In genomic region chr12:125461831-125462230, GRCh38 we compare ENCODE assay signal across 38 cellular contexts.
"Had no signal": no experiment of that assay in that cellular context is flagged by ENCODE, and none has a peak within 500 bp of the region (broad histone marks: within the 10 kb centered on the region; RNA-seq: fewer than 3 reads in every experiment).

No MANE protein-coding gene starts in this region.

- H3K4me1 ChIP-seq: ascending aorta had no signal

- H3K27me3 ChIP-seq: ascending aorta, cardiac muscle cell had no signal

- H3K4me1 Mint-ChIP-seq: activated CD4-positive, alpha-beta memory T cell treated with anti-CD3 and anti-CD28 coated beads, Interleukin-2, amount 10 ng/mL, durations not matched to agents 7 days and 5 days; activated CD4-positive, alpha-beta T cell treated with anti-CD3 and anti-CD28 coated beads for 36 hours; activated CD4-positive, alpha-beta T cell treated with anti-CD3 and anti-CD28 coated beads, Interleukin-2, amount 10 ng/mL, durations not matched to agents 7 days and 5 days; activated CD8-positive, alpha-beta memory T cell treated with anti-CD3 and anti-CD28 coated beads, Interleukin-2, amount 10 ng/mL, durations not matched to agents 7 days and 5 days; activated naive CD4-positive, alpha-beta T cell treated with anti-CD3 and anti-CD28 coated beads, Interleukin-2, amount 10 ng/mL, durations not matched to agents 7 days and 5 days; activated naive CD4-positive, alpha-beta T cell treated with anti-CD3 and anti-CD28 coated beads, Interleukin-2, amount 50 U/mL, for 24 hours; activated naive CD8-positive, alpha-beta T cell treated with anti-CD3 and anti-CD28 coated beads, Interleukin-2, amount 10 ng/mL, durations not matched to agents 7 days and 5 days; activated naive CD8-positive, alpha-beta T cell treated with anti-CD3 and anti-CD28 coated beads, Interleukin-2, amount 50 U/mL, for 24 hours; central memory CD8-positive, alpha-beta T cell had no signal

- H3K36me3 Mint-ChIP-seq: activated CD8-positive, alpha-beta memory T cell treated with anti-CD3 and anti-CD28 coated beads, Interleukin-2, amount 10 ng/mL, durations not matched to agents 7 days and 5 days; activated naive CD4-positive, alpha-beta T cell treated with anti-CD3 and anti-CD28 coated beads, Interleukin-2, amount 10 ng/mL, durations not matched to agents 7 days and 5 days; activated naive CD4-positive, alpha-beta T cell treated with anti-CD3 and anti-CD28 coated beads, Interleukin-2, amount 50 U/mL, for 24 hours; activated naive CD8-positive, alpha-beta T cell; activated naive CD8-positive, alpha-beta T cell treated with anti-CD3 and anti-CD28 coated beads, Interleukin-2, amount 10 ng/mL, durations not matched to agents 7 days and 5 days; brain had no signal

- H3K9me3 Mint-ChIP-seq: activated CD4-positive, alpha-beta T cell treated with anti-CD3 and anti-CD28 coated beads, Interleukin-2, amount 10 ng/mL, durations not matched to agents 7 days and 5 days; activated naive CD4-positive, alpha-beta T cell treated with anti-CD3 and anti-CD28 coated beads, Interleukin-2, amount 10 ng/mL, durations not matched to agents 7 days and 5 days; activated naive CD4-positive, alpha-beta T cell treated with anti-CD3 and anti-CD28 coated beads, Interleukin-2, amount 50 U/mL, for 24 hours; activated naive CD8-positive, alpha-beta T cell treated with anti-CD3 and anti-CD28 coated beads, Interleukin-2, amount 10 ng/mL, durations not matched to agents 7 days and 5 days; activated naive CD8-positive, alpha-beta T cell treated with anti-CD3 and anti-CD28 coated beads, Interleukin-2, amount 50 U/mL, for 24 hours; activated T-cell treated with anti-CD3 and anti-CD28 coated beads, Interleukin-2, amount 50 U/mL, for 24 hours; activated T-helper 2 cell treated with anti-CD3 and anti-CD28 coated beads, Interferon-gamma antibody, Interleukin-2, Interleukin-4, amounts not matched to agents 10 μg/mL and 5 μg/mL and 100 μg/mL, durations not matched to agents 14 hours and 24 hours and 36 hours; T-helper 1 cell treated with Interleukin-12 subunit alpha and Interleukin-12 subunit beta and Interleukin-4 antibody, amounts not matched to agents 30 μg/mL and 1 μg/mL, for 36 hours; T-helper 2 cell treated with Interferon-gamma antibody and Interleukin-4, amounts not matched to agents 5 μg/mL and 100 μg/mL, for 36 hours had no signal

- H3K36me3 ChIP-seq: ascending aorta, cardiac muscle cell had no signal

- H3K4me3 ChIP-seq: ascending aorta, cardiac muscle cell had no signal

- H3K27ac ChIP-seq: ascending aorta, cardiac muscle cell, VCaP had no signal

- FAIRE-seq: bronchial epithelial cell, TTC549 had no signal

- H3K9me3 ChIP-seq: ascending aorta had no signal

- ATAC-seq: activated CD4-positive, alpha-beta T cell treated with anti-CD3 and anti-CD28 coated beads for 36 hours; activated CD4-positive, CD25-positive, alpha-beta regulatory T cell treated with anti-CD3 and anti-CD28 coated beads, Interleukin-2, amount 50 U/mL, for 24 hours; activated CD8-positive, alpha-beta memory T cell treated with anti-CD3 and anti-CD28 coated beads, Interleukin-2, amount 10 ng/mL, durations not matched to agents 7 days and 5 days; activated CD8-positive, alpha-beta T cell treated with anti-CD3 and anti-CD28 coated beads, Interleukin-2, amount 10 ng/mL, durations not matched to agents 7 days and 5 days; activated naive CD8-positive, alpha-beta T cell treated with anti-CD3 and anti-CD28 coated beads, Interleukin-2, amount 50 U/mL, for 24 hours had no signal

- DNase-seq: activated CD4-positive, alpha-beta memory T cell treated with anti-CD3 and anti-CD28 coated beads, Interleukin-2, amount 10 ng/mL, durations not matched to agents 7 days and 5 days; activated CD4-positive, alpha-beta T cell treated with anti-CD3 and anti-CD28 coated beads for 1 hour; activated CD4-positive, alpha-beta T cell treated with anti-CD3 and anti-CD28 coated beads for 36 hours; activated CD4-positive, alpha-beta T cell treated with anti-CD3 and anti-CD28 coated beads for 48 hours; activated CD4-positive, alpha-beta T cell treated with anti-CD3 and anti-CD28 coated beads, Interleukin-2, amount 10 ng/mL, durations not matched to agents 7 days and 5 days; activated CD4-positive, alpha-beta T cell treated with anti-CD3 and anti-CD28 coated beads, Interleukin-2, amount 50 U/mL, for 48 hours; activated CD4-positive, CD25-positive, alpha-beta regulatory T cell; activated CD8-positive, alpha-beta memory T cell treated with anti-CD3 and anti-CD28 coated beads for 24 hours; activated CD8-positive, alpha-beta memory T cell treated with anti-CD3 and anti-CD28 coated beads, Interleukin-2, amount 10 ng/mL, durations not matched to agents 7 days and 5 days; activated CD8-positive, alpha-beta memory T cell treated with anti-CD3 and anti-CD28 coated beads, Interleukin-2, amount 50 U/mL, for 48 hours; activated CD8-positive, alpha-beta T cell treated with anti-CD3 and anti-CD28 coated beads, Interleukin-2, amount 10 ng/mL, durations not matched to agents 7 days and 5 days; activated effector memory CD4-positive, alpha-beta T cell treated with Interleukin-2 at 50 U/mL for 16 hours; activated gamma-delta T cell; activated naive CD4-positive, alpha-beta T cell treated with anti-CD3 and anti-CD28 coated beads, Interleukin-2, amount 10 ng/mL, durations not matched to agents 7 days and 5 days; activated naive CD4-positive, alpha-beta T cell treated with Interleukin-2 at 50 U/mL for 16 hours; activated naive CD8-positive, alpha-beta T cell treated with anti-CD3 and anti-CD28 coated beads, Interleukin-2, amount 10 ng/mL, durations not matched to agents 7 days and 5 days; activated naive CD8-positive, alpha-beta T cell treated with anti-CD3 and anti-CD28 coated beads, Interleukin-2, amount 50 U/mL, for 24 hours; activated T-cell treated with anti-CD3 and anti-CD28 coated beads, Interleukin-2, amount 50 U/mL, for 24 hours; activated T-cell treated with anti-CD3 and anti-CD28 coated beads, Interleukin-2, amount 50 U/mL, for 48 hours; amygdala; anterior cingulate cortex; caudate nucleus; cerebellar nuclear complex; T-helper 2 cell; T-helper 9 cell had no signal

- H3K27ac Mint-ChIP-seq: activated CD4-positive, alpha-beta memory T cell treated with anti-CD3 and anti-CD28 coated beads, Interleukin-2, amount 10 ng/mL, durations not matched to agents 7 days and 5 days; activated CD4-positive, alpha-beta T cell treated with anti-CD3 and anti-CD28 coated beads for 36 hours; activated CD4-positive, alpha-beta T cell treated with anti-CD3 and anti-CD28 coated beads, Interleukin-2, amount 10 ng/mL, durations not matched to agents 7 days and 5 days; activated CD8-positive, alpha-beta memory T cell treated with anti-CD3 and anti-CD28 coated beads, Interleukin-2, amount 10 ng/mL, durations not matched to agents 7 days and 5 days; activated CD8-positive, alpha-beta T cell treated with anti-CD3 and anti-CD28 coated beads, Interleukin-2, amount 10 ng/mL, durations not matched to agents 7 days and 5 days; activated naive CD4-positive, alpha-beta T cell treated with anti-CD3 and anti-CD28 coated beads, Interleukin-2, amount 10 ng/mL, durations not matched to agents 7 days and 5 days; activated naive CD4-positive, alpha-beta T cell treated with anti-CD3 and anti-CD28 coated beads, Interleukin-2, amount 50 U/mL, for 24 hours; activated naive CD8-positive, alpha-beta T cell; activated naive CD8-positive, alpha-beta T cell treated with anti-CD3 and anti-CD28 coated beads, Interleukin-2, amount 10 ng/mL, durations not matched to agents 7 days and 5 days; activated naive CD8-positive, alpha-beta T cell treated with anti-CD3 and anti-CD28 coated beads, Interleukin-2, amount 50 U/mL, for 24 hours; activated T-cell treated with anti-CD3 and anti-CD28 coated beads, Interleukin-2, amount 50 U/mL, for 24 hours; activated T-helper 2 cell treated with anti-CD3 and anti-CD28 coated beads, Interferon-gamma antibody, Interleukin-2, Interleukin-4, amounts not matched to agents 10 μg/mL and 5 μg/mL and 100 μg/mL, durations not matched to agents 14 hours and 24 hours and 36 hours; brain; T-helper 1 cell treated with Interleukin-12 subunit alpha and Interleukin-12 subunit beta and Interleukin-4 antibody, amounts not matched to agents 30 μg/mL and 1 μg/mL, for 36 hours; T-helper 2 cell treated with Interferon-gamma antibody and Interleukin-4, amounts not matched to agents 5 μg/mL and 100 μg/mL, for 36 hours had no signal

- H3K4me3 Mint-ChIP-seq: activated CD4-positive, alpha-beta memory T cell treated with anti-CD3 and anti-CD28 coated beads, Interleukin-2, amount 10 ng/mL, durations not matched to agents 7 days and 5 days; activated CD4-positive, alpha-beta T cell treated with anti-CD3 and anti-CD28 coated beads for 36 hours; activated CD4-positive, alpha-beta T cell treated with anti-CD3 and anti-CD28 coated beads, Interleukin-2, amount 10 ng/mL, durations not matched to agents 7 days and 5 days; activated CD8-positive, alpha-beta memory T cell treated with anti-CD3 and anti-CD28 coated beads, Interleukin-2, amount 10 ng/mL, durations not matched to agents 7 days and 5 days; activated CD8-positive, alpha-beta T cell treated with anti-CD3 and anti-CD28 coated beads, Interleukin-2, amount 10 ng/mL, durations not matched to agents 7 days and 5 days; activated naive CD4-positive, alpha-beta T cell treated with anti-CD3 and anti-CD28 coated beads, Interleukin-2, amount 10 ng/mL, durations not matched to agents 7 days and 5 days; activated naive CD4-positive, alpha-beta T cell treated with anti-CD3 and anti-CD28 coated beads, Interleukin-2, amount 50 U/mL, for 24 hours; activated naive CD8-positive, alpha-beta T cell; activated naive CD8-positive, alpha-beta T cell treated with anti-CD3 and anti-CD28 coated beads, Interleukin-2, amount 10 ng/mL, durations not matched to agents 7 days and 5 days; activated naive CD8-positive, alpha-beta T cell treated with anti-CD3 and anti-CD28 coated beads, Interleukin-2, amount 50 U/mL, for 24 hours; activated T-cell treated with anti-CD3 and anti-CD28 coated beads, Interleukin-2, amount 50 U/mL, for 24 hours; brain; central memory CD8-positive, alpha-beta T cell; T-helper 1 cell treated with Interleukin-12 subunit alpha and Interleukin-12 subunit beta and Interleukin-4 antibody, amounts not matched to agents 30 μg/mL and 1 μg/mL, for 36 hours; T-helper 2 cell treated with Interferon-gamma antibody and Interleukin-4, amounts not matched to agents 5 μg/mL and 100 μg/mL, for 36 hours had no signal

- H3K27me3 Mint-ChIP-seq: activated CD4-positive, alpha-beta memory T cell treated with anti-CD3 and anti-CD28 coated beads, Interleukin-2, amount 10 ng/mL, durations not matched to agents 7 days and 5 days; activated CD4-positive, alpha-beta T cell treated with anti-CD3 and anti-CD28 coated beads, Interleukin-2, amount 10 ng/mL, durations not matched to agents 7 days and 5 days; activated CD8-positive, alpha-beta memory T cell treated with anti-CD3 and anti-CD28 coated beads, Interleukin-2, amount 10 ng/mL, durations not matched to agents 7 days and 5 days; activated naive CD4-positive, alpha-beta T cell treated with anti-CD3 and anti-CD28 coated beads, Interleukin-2, amount 10 ng/mL, durations not matched to agents 7 days and 5 days; brain had no signal
